17 cellular contexts compared by ENCODE assay signal in genomic region chr9:106936680-106937079, GRCh38.
A peak's percentile ranks its signal among the peaks of the same experiment; 100 is the strongest.
DNase-seq lines count a peak whose midpoint lies in the region; ATAC-seq lines count a peak whose summit lies in the region.
"Had no signal": no experiment of that assay in that cellular context is flagged by ENCODE, and none has a peak within 500 bp of the region (broad histone marks: within the 10 kb centered on the region; RNA-seq: fewer than 3 reads in every experiment).

No MANE protein-coding gene starts in this region.

- no peaks in the 10 kb centered on the region for H3K27me3 ChIP-seq in right cardiac atrium (ENCODE audit: control insufficient read depth, insufficient read depth)
- H3K27me3 ChIP-seq: SJSA1 had no signal

- H3K27ac ChIP-seq in right cardiac atrium (ENCODE audit: low read length), result no peak overlapping the region
- H3K27ac ChIP-seq: SJSA1 had no signal

- intact Hi-C loops in right cardiac atrium (cut with DNase I), result no loop called here

- no peaks in the 10 kb centered on the region for H3K9me3 ChIP-seq in right cardiac atrium (ENCODE audit: control insufficient read depth, low read length)
- H3K9me3 ChIP-seq: SJSA1 had no signal

- DNase-seq in NCI-H1105 (lab: John Stamatoyannopoulos, UW) (peak; percentile 30), NCI-H2029 treated with DMSO at 0.1 percent for 48 hours (lab: John Stamatoyannopoulos, UW) (peak; percentile 45), cerebellum (ENCODE audit: low spot score) (peak; percentile 30), right cardiac atrium (no peak), NCI-H2107 treated with DMSO at 0.1 percent for 48 hours (lab: John Stamatoyannopoulos, UW; ENCODE audit: unreplicated experiment) (no peak), MV-4-11 (lab: John Stamatoyannopoulos, UW) (no peak)
- DNase-seq: CD4-positive, CD25-positive, alpha-beta regulatory T cell; DMS79; H9; KG1; NCI-H1436; NCI-H187 treated with DMSO at 0.1 percent for 48 hours; NCI-H510A; NCI-H748 treated with DMSO at 0.1 percent for 48 hours had no signal

- H3K4me1 ChIP-seq in right cardiac atrium (ENCODE audit: control insufficient read depth, insufficient read depth, low read length), result no peaks in the 10 kb centered on the region
- H3K4me1 ChIP-seq: SJSA1 had no signal

- H3K4me3 ChIP-seq in right cardiac atrium (ENCODE audit: low read length), result no peak overlapping the region
- H3K4me3 ChIP-seq: SJSA1 had no signal

- 69% methylated on average over 3 of the region's 3 CpGs for WGBS in right cardiac atrium

- ATAC-seq in right cardiac atrium, result peak; percentile 82 to 90
- no peak for ATAC-seq in esophagus mucosa
- ATAC-seq: Panc1 had no signal

Comparison
In these comparisons a context has a peak if more than half of its experiments do, and no peak if none do; other contexts are left out.
1. DNase-seq: peak in NCI-H1105 (single experiment), NCI-H2029 treated with DMSO at 0.1 percent for 48 hours (single experiment) and cerebellum (single experiment); none in right cardiac atrium (0 of 3), NCI-H2107 treated with DMSO at 0.1 percent for 48 hours (single experiment) and MV-4-11 (single experiment).